ENCODE assay signal across 2 cellular contexts in genomic region chr3:25789209-25789595, GRCh38.
TF ChIP-seq lines count a peak whose summit lies in the region.

No MANE protein-coding gene starts in this region.

TF ChIP-seq in GM23338, 12 proteins besides CTCF, POLR2A, EP300 and RAD21 (continued from another document):
- no peak for TF ChIP-seq ZNF462 (CRISPR knock-in tag; IDR thresholded peaks at IDR 0.05)
- no peak for TF ChIP-seq ZNF331 (CRISPR knock-in tag; IDR thresholded peaks at IDR 0.05; ENCODE audit: low read depth)
- no peak for TF ChIP-seq ZNF114 (CRISPR knock-in tag; IDR thresholded peaks at IDR 0.05)
- no peak for TF ChIP-seq ETS1 (IDR thresholded peaks at IDR 0.05)
- TF ChIP-seq EZH2phosphoT487 (IDR thresholded peaks at IDR 0.05; ENCODE audit: unreplicated experiment): no peak

TF ChIP-seq in WTC11, 78 proteins besides CTCF, POLR2A, EP300 and RAD21 (continued from another document):
- no peak for TF ChIP-seq ZNF532 (CRISPR knock-in tag; IDR thresholded peaks at IDR 0.05; ENCODE audit: borderline replicate concordance)
- TF ChIP-seq GRHL2 (CRISPR knock-in tag; IDR thresholded peaks at IDR 0.05; ENCODE audit: insufficient replicate concordance, severe bottlenecking): no peak
- TF ChIP-seq ESRRA (CRISPR knock-in tag; IDR thresholded peaks at IDR 0.05; ENCODE audit: borderline replicate concordance): no peak
- no peak for TF ChIP-seq ZBTB21 (CRISPR knock-in tag; IDR thresholded peaks at IDR 0.05; ENCODE audit: borderline replicate concordance)
- TF ChIP-seq USF1 (CRISPR knock-in tag; IDR thresholded peaks at IDR 0.05): no peak
- no peak for TF ChIP-seq NR2C2 (CRISPR knock-in tag; IDR thresholded peaks at IDR 0.05)
- no peak for TF ChIP-seq ATF1 (CRISPR knock-in tag; IDR thresholded peaks at IDR 0.05)
- TF ChIP-seq TCF7 (CRISPR knock-in tag; IDR thresholded peaks at IDR 0.05; ENCODE audit: low read depth): no peak
